Comparison of ENCODE assay signal across 32 cellular contexts in genomic region chr2:23155022-23155421, GRCh38.
"Had no signal": no experiment of that assay in that cellular context is flagged by ENCODE, and none has a peak within 500 bp of the region (broad histone marks: within the 10 kb centered on the region; RNA-seq: fewer than 3 reads in every experiment).

No MANE protein-coding gene starts in this region.

- DNase-seq: activated B cell treated with CpG ODN at 0.5 μM for 24 hours; activated CD4-positive, alpha-beta memory T cell treated with anti-CD3 and anti-CD28 coated beads for 36 hours; activated CD4-positive, alpha-beta T cell treated with anti-CD3 and anti-CD28 coated beads for 4 hours; activated CD4-positive, alpha-beta T cell treated with anti-CD3 and anti-CD28 coated beads, Interleukin-2, amount 10 ng/mL, durations not matched to agents 24 days and 14 days; activated CD4-positive, alpha-beta T cell treated with anti-CD3 and anti-CD28 coated beads, Interleukin-2, amount 50 U/mL, for 1 hour; activated CD4-positive, alpha-beta T cell treated with anti-CD3 and anti-CD28 coated beads, Interleukin-2, amount 50 U/mL, for 4 hours; activated CD4-positive, CD25-positive, alpha-beta regulatory T cell treated with anti-CD3 and anti-CD28 coated beads, Interleukin-2, amount 50 U/mL, for 72 hours; activated CD8-positive, alpha-beta memory T cell treated with anti-CD3 and anti-CD28 coated beads, Interleukin-2, amount 50 U/mL, for 4 hours; activated CD8-positive, alpha-beta T cell treated with anti-CD3 and anti-CD28 coated beads for 36 hours; activated effector memory CD4-positive, alpha-beta T cell treated with anti-CD3 and anti-CD28 coated beads, Interleukin-2, amount 50 U/mL, for 16 hours; activated gamma-delta T cell treated with Interleukin-2 at 50 U/mL for 16 hours; activated naive CD4-positive, alpha-beta T cell; activated naive CD4-positive, alpha-beta T cell treated with anti-CD3 and anti-CD28 coated beads for 36 hours; activated naive CD4-positive, alpha-beta T cell treated with anti-CD3 and anti-CD28 coated beads, Interleukin-2, amount 50 U/mL, for 16 hours; activated naive CD8-positive, alpha-beta T cell treated with anti-CD3 and anti-CD28 coated beads for 36 hours; activated T-cell treated with anti-CD3 and anti-CD28 coated beads for 4 hours; activated T-cell treated with anti-CD3 and anti-CD28 coated beads, Interleukin-2, amount 50 U/mL, for 1 hour; activated T-cell treated with anti-CD3 and anti-CD28 coated beads, Interleukin-2, amount 50 U/mL, for 4 hours; activated T-cell treated with anti-CD3 and anti-CD28 coated beads, Interleukin-2, amount 50 U/mL, for 72 hours; adrenal gland; amniotic stem cell; aorta; brain microvascular endothelial cell; central memory CD4-positive, alpha-beta T cell; T-helper 1 cell; T-helper 2 cell; T-helper 9 cell had no signal

- H3K4me1 ChIP-seq: adrenal gland, breast epithelium had no signal

- ATAC-seq: activated CD8-positive, alpha-beta T cell treated with anti-CD3 and anti-CD28 coated beads for 36 hours; activated naive CD4-positive, alpha-beta T cell treated with anti-CD3 and anti-CD28 coated beads, Interleukin-2, amount 50 U/mL, for 72 hours; activated T-cell treated with anti-CD3 and anti-CD28 coated beads, Interleukin-2, amount 50 U/mL, for 4 hours; activated T-cell treated with anti-CD3 and anti-CD28 coated beads, Interleukin-2, amount 50 U/mL, for 72 hours; activated T-helper 17 cell treated with anti-CD3 and anti-CD28 coated beads, Interleukin-2, amount 50 U/mL, for 72 hours; body of pancreas had no signal

- H3K27me3 ChIP-seq: adrenal gland, body of pancreas, brain microvascular endothelial cell, breast epithelium had no signal

- H3K27ac ChIP-seq: adrenal gland, body of pancreas, brain microvascular endothelial cell, breast epithelium, VCaP had no signal

- H3K9me3 ChIP-seq: adrenal gland, body of pancreas, breast epithelium had no signal

- H3K4me3 ChIP-seq: adrenal gland, body of pancreas, breast epithelium had no signal

- H3K36me3 ChIP-seq: adrenal gland, brain microvascular endothelial cell, breast epithelium had no signal
